8 cellular contexts compared by ENCODE assay signal in genomic region chr13:48156466-48156865, GRCh38.
DNase-seq lines count a peak whose midpoint lies in the region; ATAC-seq and TF ChIP-seq lines count a peak whose summit lies in the region.

No MANE protein-coding gene starts in this region.

- H2AFZ ChIP-seq in neuronal stem cell (ENCODE audit: low read length), result peak overlapping the region; percentile 65

- no peak overlapping the region for H2BK15ac ChIP-seq in neuronal stem cell (ENCODE audit: low read length)

- no peak for TF ChIP-seq CTCF in Peyer's patch (IDR thresholded peaks at IDR 0.05)

- H3K23ac ChIP-seq in neuronal stem cell (ENCODE audit: low read depth, low read length, poor library complexity), result no peak overlapping the region

- H3K4me3 ChIP-seq in Peyer's patch (no peak overlapping the region), neuronal stem cell (ENCODE audit: low read length in 2 of 2) (no peak overlapping the region)

- H2BK12ac ChIP-seq in neuronal stem cell (ENCODE audit: low read length), result no peak overlapping the region

- peak overlapping the region; percentile 64 to 76 (median 70) for H3K27ac ChIP-seq in Peyer's patch
- no peak overlapping the region for H3K27ac ChIP-seq in neuronal stem cell (replicated peaks; ENCODE audit: low read length)

- TF ChIP-seq POLR2A in Peyer's patch (IDR thresholded peaks at IDR 0.05) (no peak), GM18505 (IDR thresholded peaks at IDR 0.05; ENCODE audit: borderline replicate concordance, extremely low read depth, insufficient read depth, insufficient read length) (no peak)

- H3K36me3 ChIP-seq in Peyer's patch (no peaks in the 10 kb centered on the region), neuronal stem cell (replicated peaks in 1 of 2; ENCODE audit: control insufficient read depth in 2 of 2, insufficient read depth in 2 of 2, low read length in 2 of 2) (no peaks in the 10 kb centered on the region)

- H2BK5ac ChIP-seq in neuronal stem cell (ENCODE audit: low read length), result no peak overlapping the region

- no CpG with 5 or more reads among the region's 6 CpGs for WGBS in neuronal stem cell (ENCODE audit: extremely low coverage in 2 of 2, insufficient read length in 2 of 2, insufficient replicate concordance in 1 of 2), 2 donors

- no peaks in the 10 kb centered on the region for H3K27me3 ChIP-seq in Peyer's patch
- H3K27me3 ChIP-seq in neuronal stem cell (ENCODE audit: control insufficient read depth in 3 of 3, insufficient read depth in 3 of 3, low read depth in 1 of 3, low read length in 3 of 3), result peaks cover 0 to 2% (median 1%) of the 10 kb centered on the region in 3 experiments

- no peak overlapping the region for H3K4me2 ChIP-seq in neuronal stem cell (ENCODE audit: insufficient read depth, low read length, poor library complexity, severe bottlenecking)

- H4K8ac ChIP-seq in neuronal stem cell (ENCODE audit: low read depth, low read length), result no peak overlapping the region

- no peak overlapping the region for H3K4ac ChIP-seq in neuronal stem cell (ENCODE audit: low read length)

- no peak overlapping the region for H3K14ac ChIP-seq in neuronal stem cell (ENCODE audit: low read length)

- H2BK120ac ChIP-seq in neuronal stem cell (ENCODE audit: low read depth, low read length), result no peak overlapping the region

- H2AK5ac ChIP-seq in neuronal stem cell (ENCODE audit: low read depth, low read length), result no peak overlapping the region

- peak; percentile 41 for DNase-seq in D341Med (ENCODE audit: low spot score)
- peak in 2 of 3 donors; percentile 71 to 84 for DNase-seq in Peyer's patch
- peak; percentile 73 for DNase-seq in activated naive CD4-positive, alpha-beta T cell treated with Interleukin-2 at 50 U/mL for 16 hours
- no peak for DNase-seq in neuronal stem cell (ENCODE audit: low spot score)
- no peak for DNase-seq in GM19238 (ENCODE audit: insufficient read length, low spot score)
- no peak for DNase-seq in NCI-H510A treated with DMSO at 0.1 percent for 48 hours (lab: John Stamatoyannopoulos, UW)

- no peak overlapping the region for H3K9ac ChIP-seq in neuronal stem cell (ENCODE audit: low read depth, low read length, poor library complexity)

- H4K91ac ChIP-seq in neuronal stem cell (ENCODE audit: low read depth, low read length, poor library complexity), result no peak overlapping the region

- H3K9me3 ChIP-seq in Peyer's patch (no peaks in the 10 kb centered on the region), neuronal stem cell (replicated peaks in 1 of 2; ENCODE audit: control insufficient read depth in 2 of 2, insufficient read depth in 1 of 2, low read depth in 1 of 2, low read length in 2 of 2) (no peaks in the 10 kb centered on the region)

- peak overlapping the region; percentile 76 for H3K18ac ChIP-seq in neuronal stem cell (ENCODE audit: low read length)

- H3K4me1 ChIP-seq in Peyer's patch, result peaks cover 0 to 24% (median 6%) of the 10 kb centered on the region in 4 donors
- H3K4me1 ChIP-seq in neuronal stem cell (ENCODE audit: control insufficient read depth in 2 of 2, insufficient read depth in 1 of 2, low read depth in 1 of 2, low read length in 2 of 2), result peaks cover 3 to 14% of the 10 kb centered on the region in 2 donors

- ATAC-seq in GM18505 (IDR thresholded peaks at IDR 0.05; ENCODE audit: unreplicated experiment) (no peak), GM21390 (IDR thresholded peaks at IDR 0.05; ENCODE audit: unreplicated experiment) (no peak)

- H3K79me1 ChIP-seq in neuronal stem cell (ENCODE audit: low read depth, low read length), result no peaks in the 10 kb centered on the region

Comparison
In these comparisons a context has a peak if more than half of its experiments do, and no peak if none do; other contexts are left out.
1. DNase-seq: peak in D341Med (single experiment), Peyer's patch (2 of 3) and activated naive CD4-positive, alpha-beta T cell treated with Interleukin-2 at 50 U/mL for 16 hours (single experiment); none in neuronal stem cell (single experiment), GM19238 (single experiment) and NCI-H510A treated with DMSO at 0.1 percent for 48 hours (single experiment).